Comparison of ENCODE assay signal across 26 cellular contexts in the genomic region with DNA sequence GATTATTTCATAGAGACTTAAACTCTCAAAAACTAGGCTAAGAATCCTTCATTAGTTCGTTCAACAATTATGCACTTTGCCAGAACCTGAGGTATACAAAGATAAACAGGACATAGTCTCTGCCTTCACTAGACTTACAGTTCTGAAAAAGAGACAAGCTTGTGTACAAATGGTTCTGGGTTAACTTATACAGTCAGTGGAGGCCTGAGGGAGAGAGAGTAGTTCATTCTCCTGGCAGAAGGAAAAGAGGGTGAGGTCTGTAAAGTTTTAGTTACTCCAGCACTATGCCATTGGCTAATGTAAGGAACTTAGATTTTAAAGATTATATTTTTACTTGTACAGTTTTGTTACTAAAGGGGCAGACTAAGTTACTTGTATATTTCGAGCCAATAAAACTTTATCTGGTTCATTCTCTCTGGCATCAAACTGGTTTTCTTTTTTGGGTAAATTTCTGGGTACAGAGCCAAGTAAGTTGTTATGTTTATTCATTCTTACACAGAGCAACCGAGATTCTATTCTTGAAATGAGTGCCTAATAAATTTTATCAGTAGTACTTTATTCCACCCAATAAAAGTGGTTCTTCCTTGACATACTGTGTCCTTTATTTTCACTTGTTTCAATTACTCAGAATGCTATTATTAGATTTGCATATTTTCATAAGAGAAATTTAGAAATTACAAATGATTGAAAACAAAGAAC.
"Had no signal": no experiment of that assay in that cellular context is flagged by ENCODE, and none has a peak within 500 bp of the region (broad histone marks: within the 10 kb centered on the region; RNA-seq: fewer than 3 reads in every experiment).

No MANE protein-coding gene starts in this region.

- H3K4me1 ChIP-seq: testis had no signal

- DNase-seq: islet precursor cell; mesendoderm; naive B cell; natural killer cell; nephron progenitor cell; occipital lobe; psoas muscle; right lobe of liver; stimulated activated CD4-positive, alpha-beta T cell treated with anti-CD3 and anti-CD28 coated beads, Interleukin-1b, Interleukin-23, amount 100 ng/mL, for 48 hours; stimulated activated CD4-positive, alpha-beta T cell treated with anti-CD3 and anti-CD28 coated beads, Interleukin-2, amount 100 ng/mL, for 48 hours; stimulated activated CD4-positive, alpha-beta T cell treated with anti-CD3 and anti-CD28 coated beads, Interleukin-4, amount 100 ng/mL, for 4 hours; stimulated activated CD8-positive, alpha-beta memory T cell treated with anti-CD3 and anti-CD28 coated beads, Interleukin-4, amount 100 ng/mL, for 48 hours; stimulated activated naive CD8-positive, alpha-beta T cell treated with anti-CD3 and anti-CD28 coated beads, Interleukin-15, Interleukin-2, amounts not matched to agents 100 U/mL and 50 U/mL, for 24 hours; stomach; testis; thyroid gland; transverse colon; upper lobe of left lung had no signal

- ATAC-seq: left lobe of liver; natural killer cell; right lobe of liver; stimulated activated memory B cell treated with anti-CD40 and anti-IgM and Interleukin-4, amounts not matched to agents 10 μg/mL and 1 μg/mL and 100 μg/mL, for 72 hours; stimulated activated naive CD8-positive, alpha-beta T cell treated with anti-CD3 and anti-CD28 coated beads, Interleukin-15, Interleukin-2, amounts not matched to agents 100 U/mL and 50 U/mL, for 24 hours had no signal

- H3K4me2 ChIP-seq: neural progenitor cell, smooth muscle cell had no signal

- H3K36me3 ChIP-seq: neural progenitor cell, neutrophil, right lobe of liver, stomach, thyroid gland, transverse colon, upper lobe of left lung, vagina had no signal

- H3K27ac ChIP-seq: neural progenitor cell, neutrophil, parathyroid adenoma, psoas muscle, right lobe of liver, stomach, testis, thyroid gland, transverse colon, upper lobe of left lung, vagina had no signal

- H3K27me3 ChIP-seq: neural progenitor cell, neutrophil, right lobe of liver, stomach, testis, thyroid gland, transverse colon, upper lobe of left lung, vagina had no signal

- H3K9me3 ChIP-seq: neutrophil, psoas muscle, right lobe of liver, stomach, testis, thyroid gland, transverse colon, upper lobe of left lung, vagina had no signal

- H3K4me3 ChIP-seq: lung, neural progenitor cell, psoas muscle, right lobe of liver, smooth muscle cell, stomach, testis, thyroid gland, transverse colon, upper lobe of left lung, vagina had no signal
